Comparison of ENCODE assay signal across 11 cellular contexts in genomic region chr2:98463551-98463971, GRCh38. TPM values are rescaled to one million over a fixed set of nuclear protein-coding genes. Genes with fewer than 3 reads are reported as not detected.
DNase-seq lines count a peak whose midpoint lies in the region; ATAC-seq and TF ChIP-seq lines count a peak whose summit lies in the region.
"Had no signal": no experiment of that assay in that cellular context is flagged by ENCODE, and none has a peak within 500 bp of the region (broad histone marks: within the 10 kb centered on the region; RNA-seq: fewer than 3 reads in every experiment).

No MANE protein-coding gene starts in this region.

- TF ChIP-seq CTCF in endodermal cell (conservative IDR thresholded peaks at IDR 0.05) = no peak

- H3K27ac ChIP-seq in endodermal cell (ENCODE audit: low read depth, low read length) = no peak overlapping the region

- DNase-seq in activated CD4-positive, alpha-beta T cell treated with anti-CD3 and anti-CD28 coated beads, Interleukin-2, amount 10 ng/mL, durations not matched to agents 24 days and 14 days = no peak
- DNase-seq in activated CD4-positive, alpha-beta T cell treated with anti-CD3 and anti-CD28 coated beads, Interleukin-2, amount 50 U/mL, for 1 hour = no peak
- DNase-seq in T-cell (no peak), endodermal cell (peak; percentile 71), ecto neural progenitor cell (ENCODE audit: low spot score) (no peak), HuH-7 (ENCODE audit: low spot score) (no peak)
- peak; percentile 24 for DNase-seq in stimulated activated naive CD8-positive, alpha-beta T cell treated with anti-CD3 and anti-CD28 coated beads, Interleukin-15, Interleukin-2, amounts not matched to agents 100 U/mL and 50 U/mL, for 24 hours
- DNase-seq: ACHN, NCI-H187 treated with DMSO at 0.1 percent for 48 hours, nucleus accumbens had no signal

- H3K4me3 Mint-ChIP-seq in activated CD4-positive, alpha-beta T cell treated with anti-CD3 and anti-CD28 coated beads, Interleukin-2, amount 10 ng/mL, durations not matched to agents 24 days and 14 days = peak overlapping the region; percentile 71
- peak overlapping the region; percentile 78 to 79 (median 78) for H3K4me3 Mint-ChIP-seq in T-cell
- H3K4me3 Mint-ChIP-seq in endodermal cell = no peak overlapping the region

- no peaks in the 10 kb centered on the region for H3K27me3 Mint-ChIP-seq in activated CD4-positive, alpha-beta T cell treated with anti-CD3 and anti-CD28 coated beads, Interleukin-2, amount 10 ng/mL, durations not matched to agents 24 days and 14 days
- H3K27me3 Mint-ChIP-seq in T-cell (no peaks in the 10 kb centered on the region), endodermal cell (ENCODE audit: insufficient read depth) (no peaks in the 10 kb centered on the region)

- CTCF ChIA-PET in T-cell (lab: Charles Lee) = interaction anchor here (0.5 to 3.2 kb wide), 5 partner anchors 13 to 50 kb away, joined by 3 to 29 read pairs (median 7); partner anchors contain the start of gene INPP4A (in 1 of the 2)

- peaks cover 8% of the 10 kb centered on the region for H3K9me3 ChIP-seq in endodermal cell (ENCODE audit: control insufficient read depth, low read length)

- peaks cover 13% of the 10 kb centered on the region for H3K36me3 Mint-ChIP-seq in activated CD4-positive, alpha-beta T cell treated with anti-CD3 and anti-CD28 coated beads, Interleukin-2, amount 10 ng/mL, durations not matched to agents 24 days and 14 days (ENCODE audit: low read depth)
- H3K36me3 Mint-ChIP-seq in T-cell = peaks cover 8% of the 10 kb centered on the region
- peaks cover 32% of the 10 kb centered on the region for H3K36me3 Mint-ChIP-seq in endodermal cell (ENCODE audit: low read depth)

- H3K4me1 ChIP-seq in endodermal cell (ENCODE audit: control insufficient read depth, insufficient read depth, low read length) = peaks cover 25% of the 10 kb centered on the region

- ATAC-seq in T-cell (replicated peaks in 1 of 4) (no peak), GM21825 (IDR thresholded peaks at IDR 0.05; ENCODE audit: unreplicated experiment) (no peak)
- ATAC-seq in stimulated activated naive CD8-positive, alpha-beta T cell treated with anti-CD3 and anti-CD28 coated beads, Interleukin-15, Interleukin-2, amounts not matched to agents 100 U/mL and 50 U/mL, for 24 hours = no peak

- H3K27me3 ChIP-seq in endodermal cell (ENCODE audit: control insufficient read depth, insufficient read depth, low read length, poor library complexity, severe bottlenecking) = no peaks in the 10 kb centered on the region

- H3K4me3 ChIP-seq in endodermal cell (ENCODE audit: low read length) = no peak overlapping the region

- WGBS in endodermal cell (ENCODE audit: insufficient coverage in 1 of 2, insufficient read length in 1 of 2), 2 experiments = 86 to 88% methylated on average over 7 to 10 of the region's 10 CpGs

- intact Hi-C loops in activated CD4-positive, alpha-beta T cell treated with anti-CD3 and anti-CD28 coated beads, Interleukin-2, amount 10 ng/mL, durations not matched to agents 24 days and 14 days (cut with micrococcal nuclease) = loop anchor here (5.0 to 10.0 kb wide), 3 partner anchors 89 to 449 kb away; partner anchors contain the start of gene MGAT4A

- peak overlapping the region; percentile 89 for H3K27ac Mint-ChIP-seq in activated CD4-positive, alpha-beta T cell treated with anti-CD3 and anti-CD28 coated beads, Interleukin-2, amount 10 ng/mL, durations not matched to agents 24 days and 14 days
- H3K27ac Mint-ChIP-seq in T-cell (peak overlapping the region; percentile 95 to 98), endodermal cell (peak overlapping the region; percentile 83)

- H3K9ac ChIP-seq in endodermal cell (ENCODE audit: extremely low read depth, low read length, poor library complexity, severe bottlenecking) = peak overlapping the region; percentile 3

- POLR2A ChIA-PET in T-cell (lab: Charles Lee) = interaction anchor here (0.6 to 2.4 kb wide), 7 partner anchors 7 to 96 kb away, joined by 3 to 9 read pairs (median 7); no protein-coding TSS in a partner anchor

- H3K36me3 ChIP-seq in endodermal cell (ENCODE audit: control insufficient read depth, insufficient read depth, low read length) = peaks cover 55% of the 10 kb centered on the region

- H3K9me3 Mint-ChIP-seq in activated CD4-positive, alpha-beta T cell treated with anti-CD3 and anti-CD28 coated beads, Interleukin-2, amount 10 ng/mL, durations not matched to agents 24 days and 14 days = no peaks in the 10 kb centered on the region
- H3K9me3 Mint-ChIP-seq in T-cell = no peaks in the 10 kb centered on the region
- peaks cover 1% of the 10 kb centered on the region for H3K9me3 Mint-ChIP-seq in endodermal cell

- H3K4me1 Mint-ChIP-seq in activated CD4-positive, alpha-beta T cell treated with anti-CD3 and anti-CD28 coated beads, Interleukin-2, amount 10 ng/mL, durations not matched to agents 24 days and 14 days = peaks cover 82% of the 10 kb centered on the region
- H3K4me1 Mint-ChIP-seq in T-cell (peaks cover 92 to 94% (median 93%) of the 10 kb centered on the region in 3 donors), endodermal cell (peaks cover 53% of the 10 kb centered on the region)

RNA-seq across cellular contexts. Expression of gene INPP4A, which starts 18.9 kb away (rescaled TPM):
- 40.2 and 45.0 TPM in 2 replicates for total RNA-seq in activated CD4-positive, alpha-beta T cell treated with anti-CD3 and anti-CD28 coated beads, Interleukin-2, amount 10 ng/mL, durations not matched to agents 24 days and 14 days
- total RNA-seq in T-cell (100 to 1,000 TPM; 126 to 153 (median 136) TPM), endodermal cell (10 to 100 TPM; 84.9 to 94.2 TPM)
- 31.9 TPM for polyA plus RNA-seq in endodermal cell (2013, experiment 1 of 2)
- 33.3 TPM for polyA plus RNA-seq in endodermal cell (2013, experiment 2 of 2)

Comparison
In these comparisons a context has a peak if more than half of its experiments do, and no peak if none do; other contexts are left out.
1. DNase-seq: peak in endodermal cell (single experiment) and stimulated activated naive CD8-positive, alpha-beta T cell treated with anti-CD3 and anti-CD28 coated beads, Interleukin-15, Interleukin-2, amounts not matched to agents 100 U/mL and 50 U/mL, for 24 hours (single experiment); none in activated CD4-positive, alpha-beta T cell treated with anti-CD3 and anti-CD28 coated beads, Interleukin-2, amount 10 ng/mL, durations not matched to agents 24 days and 14 days (single experiment), activated CD4-positive, alpha-beta T cell treated with anti-CD3 and anti-CD28 coated beads, Interleukin-2, amount 50 U/mL, for 1 hour (single experiment), T-cell (0 of 34), ecto neural progenitor cell (single experiment) and HuH-7 (single experiment).
2. Peak in every context shown above with its lines, with median percentiles within 50 percentile points of each other: H3K27ac Mint-ChIP-seq.